26 cellular contexts compared by ENCODE assay signal in the genomic region with DNA sequence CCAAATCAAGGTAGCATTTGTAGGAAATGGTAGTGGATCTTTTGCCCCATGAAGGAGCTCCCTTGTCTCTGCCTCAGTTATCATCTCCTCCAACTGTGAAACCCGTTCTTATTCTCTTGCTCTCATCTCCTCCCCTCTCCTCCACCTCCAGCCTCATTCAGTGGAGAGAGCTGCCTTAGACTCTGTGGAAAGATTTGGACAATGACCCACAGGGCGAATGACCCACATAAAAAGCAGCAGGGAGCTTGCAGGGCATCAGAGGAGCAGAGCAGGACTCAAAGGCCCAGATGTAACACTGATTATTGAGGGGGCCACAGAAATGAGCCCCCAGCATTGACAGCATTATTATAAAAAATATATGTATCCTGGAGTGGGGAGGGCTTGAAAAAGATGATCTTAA.
"Had no signal": no experiment of that assay in that cellular context is flagged by ENCODE, and none has a peak within 500 bp of the region (broad histone marks: within the 10 kb centered on the region; RNA-seq: fewer than 3 reads in every experiment).

No MANE protein-coding gene starts in this region.

- H3K4me3 Mint-ChIP-seq: mesothelial cell of epicardium; natural killer cell; nephron progenitor cell; neural progenitor cell; stimulated activated naive B cell treated with anti-CD40 and anti-IgM and Interleukin-4, amounts not matched to agents 10 μg/mL and 1 μg/mL and 100 μg/mL, for 72 hours had no signal

- DNase-seq: islet precursor cell; left ventricle myocardium inferior; mesendoderm; naive B cell; natural killer cell; nephron progenitor cell; occipital lobe; psoas muscle; right lobe of liver; stimulated activated CD4-positive, alpha-beta T cell treated with anti-CD3 and anti-CD28 coated beads, Interleukin-2, amount 100 ng/mL, for 24 hours; stimulated activated CD4-positive, alpha-beta T cell treated with anti-CD3 and anti-CD28 coated beads, Interleukin-4, amount 100 ng/mL, for 1 hour; stimulated activated naive B cell treated with anti-CD40 and anti-IgM and Interleukin-4, amounts not matched to agents 10 μg/mL and 1 μg/mL and 100 μg/mL, for 72 hours; stimulated activated naive CD8-positive, alpha-beta T cell treated with anti-CD3 and anti-CD28 coated beads, Interleukin-15, Interleukin-2, amounts not matched to agents 100 U/mL and 50 U/mL, for 24 hours; stomach; testis; thyroid gland; transverse colon; upper lobe of left lung had no signal

- H3K4me1 ChIP-seq: left ventricle myocardium inferior, neural progenitor cell, parathyroid adenoma, psoas muscle, right atrium auricular region, right lobe of liver, stomach, testis, thyroid gland, transverse colon, upper lobe of left lung, vagina had no signal

- H3K27ac Mint-ChIP-seq: mesothelial cell of epicardium; natural killer cell; nephron progenitor cell; neural progenitor cell; stimulated activated naive B cell treated with anti-CD40 and anti-IgM and Interleukin-4, amounts not matched to agents 10 μg/mL and 1 μg/mL and 100 μg/mL, for 72 hours had no signal

- ATAC-seq: natural killer cell; psoas muscle; right lobe of liver; stimulated activated naive B cell treated with anti-CD40 and anti-IgM and Interleukin-4, amounts not matched to agents 10 μg/mL and 1 μg/mL and 100 μg/mL, for 72 hours; stimulated activated naive CD8-positive, alpha-beta T cell treated with anti-CD3 and anti-CD28 coated beads, Interleukin-15, Interleukin-2, amounts not matched to agents 100 U/mL and 50 U/mL, for 24 hours had no signal

- H3K4me1 Mint-ChIP-seq: mesothelial cell of epicardium, nephron progenitor cell, neural progenitor cell had no signal

- H3K27me3 ChIP-seq: neural progenitor cell, neutrophil, right atrium auricular region, right lobe of liver, stomach, testis, thyroid gland, transverse colon, upper lobe of left lung, vagina had no signal

- H3K9me3 ChIP-seq: neutrophil, psoas muscle, right lobe of liver, stomach, testis, thyroid gland, transverse colon, upper lobe of left lung, vagina had no signal

- H3K27me3 Mint-ChIP-seq: naive B cell; stimulated activated naive B cell treated with anti-CD40 and anti-IgM and Interleukin-4, amounts not matched to agents 10 μg/mL and 1 μg/mL and 100 μg/mL, for 72 hours had no signal

- H3K79me2 ChIP-seq: parathyroid adenoma had no signal

- H2AFZ ChIP-seq: neural progenitor cell, parathyroid adenoma had no signal

- H3K27ac ChIP-seq: left ventricle myocardium inferior, neural progenitor cell, parathyroid adenoma, psoas muscle, right atrium auricular region, right lobe of liver, stomach, testis, thyroid gland, transverse colon, upper lobe of left lung, vagina had no signal

- H3K9me3 Mint-ChIP-seq: naive B cell; natural killer cell; stimulated activated naive B cell treated with anti-CD40 and anti-IgM and Interleukin-4, amounts not matched to agents 10 μg/mL and 1 μg/mL and 100 μg/mL, for 72 hours had no signal

- H3K36me3 ChIP-seq: left ventricle myocardium inferior, neural progenitor cell, neutrophil, right atrium auricular region, right lobe of liver, stomach, thyroid gland, transverse colon, upper lobe of left lung, vagina had no signal

- H3K9ac ChIP-seq: neural progenitor cell, parathyroid adenoma had no signal

- H3K4me2 ChIP-seq: neural progenitor cell, smooth muscle cell had no signal

- H3K4me3 ChIP-seq: left ventricle myocardium inferior, lung, neural progenitor cell, psoas muscle, right atrium auricular region, right lobe of liver, smooth muscle cell, stomach, testis, thyroid gland, transverse colon, upper lobe of left lung, vagina had no signal
